ENCODE assay signal across 8 cellular contexts in genomic region chr12:3275171-3276041, GRCh38.
DNase-seq lines count a peak whose midpoint lies in the region; ATAC-seq and TF ChIP-seq lines count a peak whose summit lies in the region.

No MANE protein-coding gene starts in this region.

- BruUV-seq in Panc1 (replicated peaks; lab: Mats Ljungman, UMichigan): no TSS peak

- CTCF ChIA-PET in Panc1 (lab: Charles Lee): interaction anchor here (0.9 to 1.6 kb wide), 2 partner anchors 140 to 202 kb away, joined by 3 to 9 read pairs; no protein-coding TSS in a partner anchor

- H3K4me1 Mint-ChIP-seq in activated T-helper 1 cell treated with anti-CD3 and anti-CD28 coated beads, Interleukin-12 subunit alpha, Interleukin-12 subunit beta, Interleukin-2, Interleukin-4 antibody, amounts not matched to agents 30 ng/mL and 10 ng/mL and 1 ng/mL, durations not matched to agents 14 hours and 24 hours and 36 hours (ENCODE audit: low read depth): no peaks in the 10 kb centered on the region

- no peak overlapping the region for H3K4me3 ChIP-seq in Panc1 (ENCODE audit: low read depth in 2 of 2, low read length in 2 of 2)
- H3K4me3 ChIP-seq in fibroblast of pulmonary artery (replicated peaks; ENCODE audit: low read depth, low read length): no peak overlapping the region
- H3K4me3 ChIP-seq in neutrophil (ENCODE audit: low read depth in 1 of 2, low read length in 1 of 2): no peak overlapping the region

- peak; percentile 88 for ATAC-seq in Panc1
- ATAC-seq in HG03457 (IDR thresholded peaks at IDR 0.05; ENCODE audit: unreplicated experiment): no peak

- H3K27me3 Mint-ChIP-seq in activated T-helper 1 cell treated with anti-CD3 and anti-CD28 coated beads, Interleukin-12 subunit alpha, Interleukin-12 subunit beta, Interleukin-2, Interleukin-4 antibody, amounts not matched to agents 30 ng/mL and 10 ng/mL and 1 ng/mL, durations not matched to agents 14 hours and 24 hours and 36 hours (ENCODE audit: insufficient read depth): peaks cover 12% of the 10 kb centered on the region

- H3K27ac ChIP-seq in Panc1 (ENCODE audit: low read length) (no peak overlapping the region), neutrophil (no peak overlapping the region), substantia nigra (ENCODE audit: low read depth, low read length, poor library complexity, severe bottlenecking) (no peak overlapping the region)

- DNase-seq in DMS53 treated with DMSO at 0.1 percent for 48 hours (lab: John Stamatoyannopoulos, UW; ENCODE audit: unreplicated experiment) (peak; percentile 100), HS-27A (ENCODE audit: low read depth) (peak; percentile 47), Panc1 (ENCODE audit: low read depth, low spot score) (peak; percentile 20), fibroblast of pulmonary artery (ENCODE audit: low read depth) (peak; percentile 76), substantia nigra (lab: John Stamatoyannopoulos, UW) (peak in 40 of 49 donors; percentile 7 to 84 (median 52))
- DNase-seq in activated T-helper 1 cell treated with anti-CD3 and anti-CD28 coated beads, Interleukin-12 subunit alpha, Interleukin-12 subunit beta, Interleukin-2, Interleukin-4 antibody, amounts not matched to agents 30 ng/mL and 10 ng/mL and 1 ng/mL, durations not matched to agents 14 hours and 24 hours and 36 hours (ENCODE audit: low spot score): peak; percentile 51

- H3K36me3 ChIP-seq in Panc1 (ENCODE audit: control insufficient read depth, insufficient read depth, low read length): no peaks in the 10 kb centered on the region
- H3K36me3 ChIP-seq in neutrophil: no peaks in the 10 kb centered on the region

- H3K4me1 ChIP-seq in Panc1 (ENCODE audit: control insufficient read depth, insufficient read depth, low read length) (no peaks in the 10 kb centered on the region), neutrophil (ENCODE audit: control insufficient read depth in 1 of 2, insufficient read depth in 1 of 2, low read depth in 1 of 2, low read length in 1 of 2) (no peaks in the 10 kb centered on the region)

- POLR2A ChIA-PET in Panc1 (lab: Charles Lee): interaction anchor here (0.7 kb wide), 1 partner anchor 202 kb away, joined by 3 read pairs; no protein-coding TSS in a partner anchor

- TF ChIP-seq CTCF in Panc1 (IDR thresholded peaks at IDR 0.05) (peak; percentile 90), fibroblast of pulmonary artery (IDR thresholded peaks at IDR 0.05; ENCODE audit: low read length, missing control alignments) (peak; percentile 97), neutrophil (IDR thresholded peaks at IDR 0.05) (peak; percentile 61)

- in situ Hi-C loops in Panc1 (cut with HindIII; ENCODE audit: low pct_unique_long_range_greater_than_20kb, low sequenced_read_pairs): no loop called here

- H3K9me3 ChIP-seq in Panc1 (ENCODE audit: control insufficient read depth, insufficient read depth, low read depth, low read length) (no peaks in the 10 kb centered on the region), neutrophil (no peaks in the 10 kb centered on the region)

- no peaks in the 10 kb centered on the region for H3K36me3 Mint-ChIP-seq in activated T-helper 1 cell treated with anti-CD3 and anti-CD28 coated beads, Interleukin-12 subunit alpha, Interleukin-12 subunit beta, Interleukin-2, Interleukin-4 antibody, amounts not matched to agents 30 ng/mL and 10 ng/mL and 1 ng/mL, durations not matched to agents 14 hours and 24 hours and 36 hours (ENCODE audit: low read depth)

- H3K27me3 ChIP-seq in Panc1 (ENCODE audit: control insufficient read depth, insufficient read depth, low read length) (no peaks in the 10 kb centered on the region), neutrophil (peaks cover 61% of the 10 kb centered on the region)

- H3K9me3 Mint-ChIP-seq in activated T-helper 1 cell treated with anti-CD3 and anti-CD28 coated beads, Interleukin-12 subunit alpha, Interleukin-12 subunit beta, Interleukin-2, Interleukin-4 antibody, amounts not matched to agents 30 ng/mL and 10 ng/mL and 1 ng/mL, durations not matched to agents 14 hours and 24 hours and 36 hours: no peaks in the 10 kb centered on the region

- H3K27ac Mint-ChIP-seq in activated T-helper 1 cell treated with anti-CD3 and anti-CD28 coated beads, Interleukin-12 subunit alpha, Interleukin-12 subunit beta, Interleukin-2, Interleukin-4 antibody, amounts not matched to agents 30 ng/mL and 10 ng/mL and 1 ng/mL, durations not matched to agents 14 hours and 24 hours and 36 hours: no peak overlapping the region

- no peak overlapping the region for H3K4me3 Mint-ChIP-seq in activated T-helper 1 cell treated with anti-CD3 and anti-CD28 coated beads, Interleukin-12 subunit alpha, Interleukin-12 subunit beta, Interleukin-2, Interleukin-4 antibody, amounts not matched to agents 30 ng/mL and 10 ng/mL and 1 ng/mL, durations not matched to agents 14 hours and 24 hours and 36 hours

- intact Hi-C loops in Panc1 (cut with micrococcal nuclease; ENCODE audit: unreplicated experiment): loop anchor here (1.0 to 5.0 kb wide), 2 partner anchors 140 to 203 kb away; no protein-coding TSS in a partner anchor
- intact Hi-C loops in activated T-helper 1 cell treated with anti-CD3 and anti-CD28 coated beads, Interleukin-12 subunit alpha, Interleukin-12 subunit beta, Interleukin-2, Interleukin-4 antibody, amounts not matched to agents 30 ng/mL and 10 ng/mL and 1 ng/mL, durations not matched to agents 14 hours and 24 hours and 36 hours (cut with micrococcal nuclease): loop anchor here (1.0 kb wide), 1 partner anchor 202 kb away; no protein-coding TSS in a partner anchor

Comparison
In these comparisons a context has a peak if more than half of its experiments do, and no peak if none do; other contexts are left out.
1. DNase-seq: peak in every context shown above with its lines; median percentile 100 in DMS53 treated with DMSO at 0.1 percent for 48 hours; 76 in fibroblast of pulmonary artery; 52 in substantia nigra; 51 in activated T-helper 1 cell treated with anti-CD3 and anti-CD28 coated beads, Interleukin-12 subunit alpha, Interleukin-12 subunit beta, Interleukin-2, Interleukin-4 antibody, amounts not matched to agents 30 ng/mL and 10 ng/mL and 1 ng/mL, durations not matched to agents 14 hours and 24 hours and 36 hours; 47 in HS-27A; 20 in Panc1.